9 cellular contexts compared by ENCODE assay signal in the genomic region with DNA sequence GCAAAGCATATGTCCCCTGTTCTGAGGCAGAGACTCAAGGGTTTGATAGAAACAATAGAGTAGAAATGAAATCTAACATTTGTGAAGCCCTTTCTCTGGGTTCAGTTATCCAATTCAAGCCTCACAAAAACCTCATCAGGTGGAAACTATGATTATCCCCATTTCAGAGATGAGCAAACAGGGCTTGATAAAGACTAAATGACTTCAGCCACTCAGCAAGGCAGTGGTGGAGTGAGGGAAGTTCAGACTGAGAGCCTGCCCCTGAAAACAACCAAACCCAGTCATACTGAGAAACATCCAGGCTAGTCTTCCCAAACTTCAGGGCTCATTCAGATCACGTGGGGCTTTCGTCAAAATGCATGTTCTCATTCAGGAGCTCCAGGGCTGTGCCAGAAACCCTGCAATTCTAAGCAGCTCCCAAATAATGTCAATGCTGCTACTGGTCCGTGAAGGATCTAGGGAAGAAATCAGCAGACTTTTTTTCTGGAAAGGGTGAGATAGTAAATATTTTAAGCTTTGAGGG.
DNase-seq lines count a peak whose midpoint lies in the region; ATAC-seq and TF ChIP-seq lines count a peak whose summit lies in the region.
"Had no signal": no experiment of that assay in that cellular context is flagged by ENCODE, and none has a peak within 500 bp of the region (broad histone marks: within the 10 kb centered on the region; RNA-seq: fewer than 3 reads in every experiment).

No MANE protein-coding gene starts in this region.

- no peaks in the 10 kb centered on the region for H3K9me2 ChIP-seq in OCI-LY7 (ENCODE audit: insufficient read depth, low read length)

- H3K4me2 ChIP-seq in OCI-LY7 (ENCODE audit: low read length): no peak overlapping the region

- POLR2A ChIA-PET in OCI-LY7 (lab: Charles Lee): no interaction called here

- intact Hi-C loops in OCI-LY7 (cut with micrococcal nuclease; ENCODE audit: unreplicated experiment): no loop called here

- H3K4me3 ChIP-seq in OCI-LY7 (ENCODE audit: low read depth, low read length, poor library complexity, severe bottlenecking): no peak overlapping the region

- TF ChIP-seq CTCF in OCI-LY7 (conservative IDR thresholded peaks at IDR 0.05; ENCODE audit: low read length): no peak

- no peak for DNase-seq in OCI-LY7 (ENCODE audit: low spot score)
- no peak for DNase-seq in NCI-H2081 treated with DMSO at 0.1 percent for 48 hours (lab: John Stamatoyannopoulos, UW)
- DNase-seq in dermis blood vessel endothelial cell: no peak
- DNase-seq in KG1 (lab: John Stamatoyannopoulos, UW): no peak
- DNase-seq in NCI-H69 (lab: John Stamatoyannopoulos, UW): no peak
- DNase-seq: T-cell had no signal

- ATAC-seq in GM18498 (IDR thresholded peaks at IDR 0.05; ENCODE audit: unreplicated experiment): peak; percentile 39
- peak; percentile 30 for ATAC-seq in GM19438 (IDR thresholded peaks at IDR 0.05; ENCODE audit: low read depth, unreplicated experiment)
- peak; percentile 40 for ATAC-seq in HG02938 (IDR thresholded peaks at IDR 0.05; ENCODE audit: unreplicated experiment)
- ATAC-seq: T-cell had no signal

- no peaks in the 10 kb centered on the region for H4K20me1 ChIP-seq in OCI-LY7 (ENCODE audit: insufficient read depth, low read length)

- no peak overlapping the region for H3K27ac ChIP-seq in OCI-LY7 (ENCODE audit: low read depth, low read length, poor library complexity, severe bottlenecking)

- H3K9me3 ChIP-seq in OCI-LY7 (ENCODE audit: low read length): no peaks in the 10 kb centered on the region

- BruUV-seq in OCI-LY7 (replicated peaks; lab: Mats Ljungman, UMichigan): no TSS peak

- no peaks in the 10 kb centered on the region for H3K79me2 ChIP-seq in OCI-LY7 (ENCODE audit: insufficient read depth, low read depth, low read length)

- peaks cover 5% of the 10 kb centered on the region for H3K4me1 ChIP-seq in OCI-LY7 (ENCODE audit: insufficient read depth, low read length, poor library complexity, severe bottlenecking)

- H3K36me3 ChIP-seq in OCI-LY7 (ENCODE audit: insufficient read depth, low read length): no peaks in the 10 kb centered on the region

- CTCF ChIA-PET in OCI-LY7 (lab: Charles Lee; ENCODE audit: unreplicated experiment): interaction anchor here (0.7 kb wide), 1 partner anchor 10 kb away, joined by 3 read pairs; no protein-coding TSS in a partner anchor

- peak overlapping the region; percentile 26; the same call in 1 of the 2 replicates for H2AFZ ChIP-seq in OCI-LY7 (ENCODE audit: low read length)
